2 cellular contexts compared by ENCODE assay signal in the genomic region with DNA sequence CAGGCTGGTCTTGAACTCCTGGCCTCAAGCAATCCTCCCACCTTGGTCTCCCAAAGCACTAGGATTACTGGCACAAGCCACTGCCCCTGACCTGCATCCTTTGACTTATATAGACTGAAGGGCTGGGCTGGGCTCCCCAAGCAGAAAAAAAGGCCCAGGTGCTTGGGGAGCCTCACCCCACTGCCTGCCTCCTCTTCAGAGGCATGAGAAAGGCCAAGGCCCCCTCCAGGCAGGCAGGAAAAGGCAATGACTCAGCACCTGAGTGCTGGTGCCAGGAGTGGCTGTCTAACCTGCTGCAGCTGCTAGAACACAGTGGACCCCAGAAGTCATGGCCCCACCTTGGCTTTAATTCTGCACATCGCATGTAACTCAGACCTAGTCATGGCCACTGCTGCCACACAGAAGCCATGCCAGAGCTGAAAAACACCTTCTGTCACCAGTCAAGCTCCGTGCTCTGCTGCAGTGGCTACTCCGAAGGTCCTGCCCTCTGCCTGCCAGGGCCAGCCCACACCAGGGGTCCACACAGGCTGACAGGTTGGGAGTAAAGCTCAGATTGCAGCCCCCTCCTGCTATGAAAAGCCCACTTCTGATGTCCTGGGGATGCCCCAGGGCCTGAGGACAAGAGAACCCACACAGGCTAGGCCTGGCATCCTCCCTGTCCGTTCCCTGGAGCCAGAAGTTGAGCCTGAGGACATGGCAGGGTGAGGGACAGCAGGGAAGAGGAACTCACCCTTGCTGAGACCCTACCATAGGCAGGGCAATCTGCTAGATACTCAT.
TF ChIP-seq lines count a peak whose summit lies in the region.

No MANE protein-coding gene starts in this region.

TF ChIP-seq in WTC11, 78 proteins besides CTCF, POLR2A, EP300 and RAD21:
- TF ChIP-seq ZNF263 (CRISPR knock-in tag; IDR thresholded peaks at IDR 0.05; ENCODE audit: low read depth) (no peak), NR2C2 (CRISPR knock-in tag; IDR thresholded peaks at IDR 0.05) (no peak), NFE2L1 (CRISPR knock-in tag; IDR thresholded peaks at IDR 0.05) (0 out of 2 replicates have a peak, but pooled peaks have one; percentile 21)
- TF ChIP-seq, protein P1, sequence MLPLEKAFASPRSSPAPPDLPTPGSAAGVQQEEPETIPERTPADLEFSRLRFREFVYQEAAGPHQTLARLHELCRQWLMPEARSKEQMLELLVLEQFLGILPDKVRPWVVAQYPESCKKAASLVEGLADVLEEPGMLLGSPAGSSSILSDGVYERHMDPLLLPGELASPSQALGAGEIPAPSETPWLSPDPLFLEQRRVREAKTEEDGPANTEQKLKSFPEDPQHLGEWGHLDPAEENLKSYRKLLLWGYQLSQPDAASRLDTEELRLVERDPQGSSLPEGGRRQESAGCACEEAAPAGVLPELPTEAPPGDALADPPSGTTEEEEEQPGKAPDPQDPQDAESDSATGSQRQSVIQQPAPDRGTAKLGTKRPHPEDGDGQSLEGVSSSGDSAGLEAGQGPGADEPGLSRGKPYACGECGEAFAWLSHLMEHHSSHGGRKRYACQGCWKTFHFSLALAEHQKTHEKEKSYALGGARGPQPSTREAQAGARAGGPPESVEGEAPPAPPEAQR (CRISPR knock-in tag; IDR thresholded peaks at IDR 0.05), result no peak

TF ChIP-seq in HepG2, 621 proteins besides CTCF, POLR2A, EP300 and RAD21:
- TF ChIP-seq NFE2L2 (IDR thresholded peaks at IDR 0.05; ENCODE audit: low read length) (peak; percentile 59; the same call in 1 of the 2 replicates), ZNF761 (CRISPR knock-in tag; conservative IDR thresholded peaks at IDR 0.05) (no peak), SMC3 (IDR thresholded peaks at IDR 0.05; ENCODE audit: low read length) (no peak)
- TF ChIP-seq, protein P2, sequence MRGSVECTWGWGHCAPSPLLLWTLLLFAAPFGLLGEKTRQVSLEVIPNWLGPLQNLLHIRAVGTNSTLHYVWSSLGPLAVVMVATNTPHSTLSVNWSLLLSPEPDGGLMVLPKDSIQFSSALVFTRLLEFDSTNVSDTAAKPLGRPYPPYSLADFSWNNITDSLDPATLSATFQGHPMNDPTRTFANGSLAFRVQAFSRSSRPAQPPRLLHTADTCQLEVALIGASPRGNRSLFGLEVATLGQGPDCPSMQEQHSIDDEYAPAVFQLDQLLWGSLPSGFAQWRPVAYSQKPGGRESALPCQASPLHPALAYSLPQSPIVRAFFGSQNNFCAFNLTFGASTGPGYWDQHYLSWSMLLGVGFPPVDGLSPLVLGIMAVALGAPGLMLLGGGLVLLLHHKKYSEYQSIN (CRISPR knock-in tag; IDR thresholded peaks at IDR 0.05; ENCODE audit: borderline replicate concordance), result no peak
